In genomic region chr5:177500685-177501522, GRCh38 we compare ENCODE assay signal across 8 cellular contexts. TPM values are rescaled to one million over a fixed set of nuclear protein-coding genes. Genes with fewer than 3 reads are reported as not detected.
DNase-seq lines count a peak whose midpoint lies in the region; ATAC-seq, FAIRE-seq and TF ChIP-seq lines count a peak whose summit lies in the region.

No MANE protein-coding gene starts in this region.

- no peak overlapping the region for H3K9ac ChIP-seq in GM12878 (ENCODE audit: control insufficient read depth, insufficient read depth, low read length)

- TF ChIP-seq POLR2A in A549 (IDR thresholded peaks at IDR 0.05; ENCODE audit: low read length) (no peak), GM12878 (IDR thresholded peaks at IDR 0.05; ENCODE audit: low read depth, low read length) (peak; percentile 50; the same call in 1 of the 2 replicates)

- H3K27ac ChIP-seq in A549 (0 out of 6 replicates have a peak overlapping the region, but pooled peaks of 1 of the 2 experiments have one; percentile 29), GM12878 (ENCODE audit: control insufficient read depth, insufficient read depth) (peak overlapping the region; percentile 81)

- RAD21 ChIA-PET in GM12878 (lab: Charles Lee; ENCODE audit: unreplicated experiment), result interaction anchor here (0.7 to 4.5 kb wide), 16 partner anchors 8 to 191 kb away, joined by 3 to 40 read pairs (median 4); partner anchors contain the start of genes DOK3, FAM193B and GRK6

- POLR2A ChIA-PET in A549 (lab: Yijun Ruan, JAX), result no interaction called here
- POLR2A ChIA-PET in GM12878 (lab: Charles Lee), result interaction anchor here (0.6 to 1.9 kb wide), 12 partner anchors 9 to 191 kb away, joined by 3 to 12 read pairs (median 4); partner anchors contain the start of gene DOK3

- H3K36me3 ChIP-seq in GM12878 (ENCODE audit: control insufficient read depth in 2 of 2, insufficient read depth in 2 of 2, low read length in 1 of 2), result peaks cover 7 to 19% of the 10 kb centered on the region in 2 experiments; a peak in 2 of 4 replicates

- in situ Hi-C loops in GM12878 (cut with MboI), result no loop called here

- H4K20me1 ChIP-seq in GM12878 (ENCODE audit: control insufficient read depth, insufficient read depth), result no peaks in the 10 kb centered on the region

- CTCF ChIA-PET in A549 (lab: Yijun Ruan, JAX), result interaction anchor here (0.7 to 18.1 kb wide), 47 partner anchors 9 to 364 kb away, joined by 3 to 354 read pairs (median 5); partner anchors contain the start of genes DDX41, DOK3, GRK6 and PFN3
- CTCF ChIA-PET in GM12878 (lab: Yijun Ruan, JAX), result interaction anchor here (0.6 to 4.6 kb wide), 36 partner anchors 8 to 360 kb away, joined by 3 to 72 read pairs (median 5); partner anchors contain the start of genes B4GALT7, DDX41, DOK3 and F12

- SMC1A ChIA-PET in GM12878 (lab: Charles Lee; ENCODE audit: uncharacterized antibody, unreplicated experiment), result interaction anchor here (0.6 to 3.3 kb wide), 15 partner anchors 22 to 566 kb away, joined by 3 to 23 read pairs (median 5); no protein-coding TSS in a partner anchor

- H2AFZ ChIP-seq in GM12878 (ENCODE audit: control insufficient read depth, low read depth, low read length), result no peak overlapping the region

- peak; percentile 48 to 70 for ATAC-seq in A549
- ATAC-seq in GM12878, result peak; percentile 61
- ATAC-seq in GM19328 (IDR thresholded peaks at IDR 0.05; ENCODE audit: unreplicated experiment), result no peak

- H3K9me3 ChIP-seq in A549 (no peaks in the 10 kb centered on the region), GM12878 (replicated peaks; ENCODE audit: control insufficient read depth, insufficient read depth, low read length) (no peaks in the 10 kb centered on the region)

- FAIRE-seq in A549 (lab: Jason Lieb, UNC) (no peak), GM12878 (lab: Jason Lieb, UNC) (peak; percentile 87)

- TF ChIP-seq CTCF in A549 (IDR thresholded peaks at IDR 0.05) (peak; percentile 93), GM12878 (IDR thresholded peaks at IDR 0.05 in 2 of 3, conservative IDR thresholded peaks at IDR 0.05 in 1 of 3; ENCODE audit: control insufficient read depth in 2 of 3, extremely low read depth in 1 of 3, insufficient read depth in 1 of 3, low read depth in 3 of 3, low read length in 3 of 3) (peak; percentile 92 to 95 (median 93))

- no peak overlapping the region for H3K4me3 ChIP-seq in A549
- H3K4me3 ChIP-seq in GM12878, result no peak overlapping the region

- 24% methylated on average over 10 of the region's 10 CpGs for WGBS in A549 (ENCODE audit: missing lambda C conversion rate)
- 12% methylated on average over 10 of the region's 10 CpGs for WGBS in GM12878 (ENCODE audit: insufficient coverage, insufficient replicate concordance, low lambda C conversion rate, missing lambda C conversion rate)

- H3K27me3 ChIP-seq in GM12878 (replicated peaks in 1 of 2; ENCODE audit: control insufficient read depth in 2 of 2, insufficient read depth in 2 of 2, low read length in 1 of 2), result no peaks in the 10 kb centered on the region; a peak in 1 of 4 replicates

- BruUV-seq in GM12878 (replicated peaks; lab: Mats Ljungman, UMichigan), result no TSS peak

- DNase-seq in A549 (ENCODE audit: low read depth in 1 of 2, low spot score in 1 of 2) (peak; percentile 83 to 88), GM19238 (ENCODE audit: insufficient read length, low spot score) (peak; percentile 80), NCI-H2081 (lab: John Stamatoyannopoulos, UW) (peak; percentile 79 to 84), UCSD-AML1 (lab: John Stamatoyannopoulos, UW; ENCODE audit: unreplicated experiment) (peak; percentile 84), GM12878 (ENCODE audit: low read depth, low spot score) (no peak), iPS-NIHi7 (ENCODE audit: extremely low spot score) (peak; percentile 88)
- DNase-seq in stimulated activated CD4-positive, alpha-beta T cell treated with anti-CD3 and anti-CD28 coated beads, Interleukin-12 subunit alpha, Interleukin-12 subunit beta, amount 100 ng/mL, for 24 hours (ENCODE audit: low read depth in 2 of 2), result peak; percentile 59 to 88

- peaks cover 16% of the 10 kb centered on the region for H3K4me1 ChIP-seq in A549
- peaks cover 36% of the 10 kb centered on the region for H3K4me1 ChIP-seq in GM12878 (ENCODE audit: control insufficient read depth, insufficient read depth, low read length)

- H3K79me2 ChIP-seq in GM12878 (ENCODE audit: control insufficient read depth, insufficient read depth, low read length), result peaks cover 3% of the 10 kb centered on the region

- H3K4me2 ChIP-seq in A549, result no peak overlapping the region
- H3K4me2 ChIP-seq in GM12878 (ENCODE audit: control insufficient read depth, insufficient read depth), result peak overlapping the region; percentile 81; the same call in 1 of the 2 replicates

- intact Hi-C loops in GM12878 (cut with micrococcal nuclease; ENCODE audit: unreplicated experiment), result loop anchor here (1.0 to 10.0 kb wide), 4 partner anchors 44 to 386 kb away; partner anchors contain the start of gene MXD3

- TF ChIP-seq RAD21 in A549 (conservative IDR thresholded peaks at IDR 0.05 in 1 of 2, IDR thresholded peaks at IDR 0.05 in 1 of 2), result peak; percentile 84 to 86
- TF ChIP-seq RAD21 in GM12878 (IDR thresholded peaks at IDR 0.05; ENCODE audit: insufficient read depth, low read depth, low read length), result peak; percentile 76

- TF ChIP-seq EP300 in A549 (IDR thresholded peaks at IDR 0.05) (no peak), GM12878 (IDR thresholded peaks at IDR 0.05; ENCODE audit: borderline replicate concordance in 1 of 2, control insufficient read depth in 1 of 2, low read depth in 2 of 2, low read length in 2 of 2) (no peak)

RNA-seq across cellular contexts. Expression of gene PDLIM7, which starts 3.5 kb away (rescaled TPM):
- polyA plus RNA-seq in A549 (2011; rRNA removed), result 26.1 and 30.7 TPM in 2 replicates
- 91.5 and 139 TPM in 2 replicates for polyA plus RNA-seq in A549 (2012; cell fraction: cytosol; rRNA removed)
- polyA plus RNA-seq in A549 (2012; cell fraction: nucleus; rRNA removed), result 252 and 329 TPM in 2 replicates
- polyA plus RNA-seq in A549 (2017; fragmentation: RNase III; extraction: RNeasy Plus Mini Kit Qiagen cat#74134 plus additional on column Dnase treatment), result 120 to 141 TPM (median 124 TPM) in 3 replicates
- 22.0 and 27.9 TPM in 2 replicates for polyA minus RNA-seq in A549 (2011; rRNA and poly(A)+ RNA removed)
- total RNA-seq in GM12878 (2013; cell fraction: nucleolus; rRNA removed), result 37.7 and 45.6 TPM in 2 replicates
- 15.5 and 18.2 TPM in 2 replicates for total RNA-seq in GM12878 (2014; rRNA removed)
- 6.2 and 7.6 TPM in 2 replicates for total RNA-seq in GM12878 (2014; rRNA removed; fragmentation: Illumina TruSeq; extraction: Trizol)
- 30.3 and 36.6 TPM in 2 replicates for total RNA-seq in GM12878 (2021)
- polyA plus RNA-seq in GM12878 (2011; ENCODE audit: low read depth), result 8.6 TPM
- 10.2 and 23.1 TPM in 2 replicates for polyA plus RNA-seq in GM12878 (2011; rRNA removed)
- 30.5 and 48.8 TPM in 2 replicates for polyA plus RNA-seq in GM12878 (2011; cell fraction: cytosol; rRNA removed)
- polyA plus RNA-seq in GM12878 (2011; cell fraction: nucleus; rRNA removed), result 173 and 211 TPM in 2 replicates
- polyA plus RNA-seq in GM12878 (2012), result 21.0 and 23.7 TPM in 2 replicates
- polyA plus RNA-seq in GM12878 (2014; fragmentation: Illumina TruSeq; extraction: Trizol), result 1.1 and 5.1 TPM in 2 replicates
- 1 to 10 TPM in 1 of 2 experiments, under 1 TPM in 1; 0.82 to 2.3 TPM for polyA plus RNA-seq in GM12878 (2014; fragmentation: Nextera tagmentation; extraction: Ambion mirVana)
- polyA plus RNA-seq in GM12878 (2014; rRNA removed), result 33.3 and 47.9 TPM in 2 replicates
- 10 to 100 TPM; 35.3 to 35.8 TPM for polyA plus RNA-seq in GM12878 (2016; fragmentation: Nextera tagmentation; extraction: Ambion mirVana)
- 15.1 and 21.8 TPM in 2 replicates for polyA minus RNA-seq in GM12878 (2011; rRNA and poly(A)+ RNA removed)
- polyA minus RNA-seq in GM12878 (2011; cell fraction: cytosol; rRNA and poly(A)+ RNA removed), result 16.8 and 19.9 TPM in 2 replicates
- 27.6 and 54.2 TPM in 2 replicates for polyA minus RNA-seq in GM12878 (2011; cell fraction: nucleus; rRNA and poly(A)+ RNA removed)

RNA-seq across cellular contexts. Expression of gene DOK3, which starts 8.7 kb away (rescaled TPM):
- polyA plus RNA-seq in A549 (2011; rRNA removed) (1.3 and 1.8 TPM in 2 replicates), A549 (2017; fragmentation: RNase III; extraction: RNeasy Plus Mini Kit Qiagen cat#74134 plus additional on column Dnase treatment) (7.1 to 9.1 TPM (median 7.4 TPM) in 3 replicates), GM12878 (2011; rRNA removed) (26.3 and 51.5 TPM in 2 replicates), GM12878 (2014; fragmentation: Illumina TruSeq; extraction: Trizol) (42.7 and 47.0 TPM in 2 replicates), GM12878 (2014; fragmentation: Nextera tagmentation; extraction: Ambion mirVana) (1 to 10 TPM; 6.6 to 8.0 TPM), GM12878 (2014; rRNA removed) (89.0 and 112 TPM in 2 replicates), GM12878 (2016; fragmentation: Nextera tagmentation; extraction: Ambion mirVana) (10 to 100 TPM; 53.7 to 68.5 TPM)
- 2.9 and 4.2 TPM in 2 replicates for polyA plus RNA-seq in A549 (2012; cell fraction: cytosol; rRNA removed)
- polyA plus RNA-seq in A549 (2012; cell fraction: nucleus; rRNA removed), result 26.3 and 29.7 TPM in 2 replicates
- 0.54 and 2.0 TPM in 2 replicates for polyA minus RNA-seq in A549 (2011; rRNA and poly(A)+ RNA removed)
- total RNA-seq in GM12878 (2013; cell fraction: nucleolus; rRNA removed), result 146 and 175 TPM in 2 replicates
- total RNA-seq in GM12878 (2014; rRNA removed) (48.8 and 52.6 TPM in 2 replicates), GM12878 (2014; rRNA removed; fragmentation: Illumina TruSeq; extraction: Trizol) (16.4 and 17.7 TPM in 2 replicates), GM12878 (2021) (95.3 and 107 TPM in 2 replicates)
- 36.3 TPM for polyA plus RNA-seq in GM12878 (2011; ENCODE audit: low read depth)
- 68.7 and 85.6 TPM in 2 replicates for polyA plus RNA-seq in GM12878 (2011; cell fraction: cytosol; rRNA removed)
- polyA plus RNA-seq in GM12878 (2011; cell fraction: nucleus; rRNA removed), result 247 and 263 TPM in 2 replicates
- 84.1 and 86.7 TPM in 2 replicates for polyA plus RNA-seq in GM12878 (2012)
- polyA minus RNA-seq in GM12878 (2011; rRNA and poly(A)+ RNA removed), result 19.3 and 39.3 TPM in 2 replicates
- polyA minus RNA-seq in GM12878 (2011; cell fraction: cytosol; rRNA and poly(A)+ RNA removed), result 25.3 and 28.3 TPM in 2 replicates
- 35.3 and 49.6 TPM in 2 replicates for polyA minus RNA-seq in GM12878 (2011; cell fraction: nucleus; rRNA and poly(A)+ RNA removed)

RNA-seq across cellular contexts. Expression of gene DDX41, which starts 15.9 kb away (rescaled TPM):
- 87.7 and 90.7 TPM in 2 replicates for polyA plus RNA-seq in A549 (2011; rRNA removed)
- polyA plus RNA-seq in A549 (2012; cell fraction: cytosol; rRNA removed), result 180 and 211 TPM in 2 replicates
- 290 and 366 TPM in 2 replicates for polyA plus RNA-seq in A549 (2012; cell fraction: nucleus; rRNA removed)
- polyA plus RNA-seq in A549 (2017; fragmentation: RNase III; extraction: RNeasy Plus Mini Kit Qiagen cat#74134 plus additional on column Dnase treatment), result 121 to 177 TPM (median 172 TPM) in 3 replicates
- polyA minus RNA-seq in A549 (2011; rRNA and poly(A)+ RNA removed), result 65.9 and 74.8 TPM in 2 replicates
- 139 and 149 TPM in 2 replicates for total RNA-seq in GM12878 (2013; cell fraction: nucleolus; rRNA removed)
- 184 and 215 TPM in 2 replicates for total RNA-seq in GM12878 (2014; rRNA removed)
- total RNA-seq in GM12878 (2014; rRNA removed; fragmentation: Illumina TruSeq; extraction: Trizol), result 56.3 and 59.3 TPM in 2 replicates
- total RNA-seq in GM12878 (2021), result 136 and 149 TPM in 2 replicates
- polyA plus RNA-seq in GM12878 (2011; ENCODE audit: low read depth), result 86.4 TPM
- polyA plus RNA-seq in GM12878 (2011; rRNA removed), result 83.0 and 114 TPM in 2 replicates
- polyA plus RNA-seq in GM12878 (2011; cell fraction: cytosol; rRNA removed), result 164 and 232 TPM in 2 replicates
- 533 and 587 TPM in 2 replicates for polyA plus RNA-seq in GM12878 (2011; cell fraction: nucleus; rRNA removed)
- 160 and 166 TPM in 2 replicates for polyA plus RNA-seq in GM12878 (2012)
- 36.1 and 59.5 TPM in 2 replicates for polyA plus RNA-seq in GM12878 (2014; fragmentation: Illumina TruSeq; extraction: Trizol)
- 10 to 100 TPM; 32.7 to 67.6 TPM for polyA plus RNA-seq in GM12878 (2014; fragmentation: Nextera tagmentation; extraction: Ambion mirVana)
- 176 and 216 TPM in 2 replicates for polyA plus RNA-seq in GM12878 (2014; rRNA removed)
- 100 to 1,000 TPM in 1 of 2 experiments, 10 to 100 TPM in 1; 85.9 to 101 TPM for polyA plus RNA-seq in GM12878 (2016; fragmentation: Nextera tagmentation; extraction: Ambion mirVana)
- 125 and 201 TPM in 2 replicates for polyA minus RNA-seq in GM12878 (2011; rRNA and poly(A)+ RNA removed)
- polyA minus RNA-seq in GM12878 (2011; cell fraction: cytosol; rRNA and poly(A)+ RNA removed), result 40.6 and 85.2 TPM in 2 replicates
- 141 and 184 TPM in 2 replicates for polyA minus RNA-seq in GM12878 (2011; cell fraction: nucleus; rRNA and poly(A)+ RNA removed)

RNA-seq across cellular contexts. Expression of gene DBN1, which starts 27.5 kb away (rescaled TPM):
- polyA plus RNA-seq in A549 (2011; rRNA removed), result 32.6 and 47.7 TPM in 2 replicates
- 33.1 and 34.4 TPM in 2 replicates for polyA plus RNA-seq in A549 (2012; cell fraction: cytosol; rRNA removed)
- 374 and 488 TPM in 2 replicates for polyA plus RNA-seq in A549 (2012; cell fraction: nucleus; rRNA removed)
- 92.4 to 118 TPM (median 107 TPM) in 3 replicates for polyA plus RNA-seq in A549 (2017; fragmentation: RNase III; extraction: RNeasy Plus Mini Kit Qiagen cat#74134 plus additional on column Dnase treatment)
- polyA minus RNA-seq in A549 (2011; rRNA and poly(A)+ RNA removed), result 50.2 and 52.4 TPM in 2 replicates
- 33.1 and 35.4 TPM in 2 replicates for total RNA-seq in GM12878 (2013; cell fraction: nucleolus; rRNA removed)
- 36.0 and 42.0 TPM in 2 replicates for total RNA-seq in GM12878 (2014; rRNA removed)
- 16.8 and 19.2 TPM in 2 replicates for total RNA-seq in GM12878 (2014; rRNA removed; fragmentation: Illumina TruSeq; extraction: Trizol)
- total RNA-seq in GM12878 (2021), result 75.4 and 81.0 TPM in 2 replicates
- polyA plus RNA-seq in GM12878 (2011; ENCODE audit: low read depth), result 8.1 TPM
- 10.0 and 14.1 TPM in 2 replicates for polyA plus RNA-seq in GM12878 (2011; rRNA removed)
- 12.3 and 18.9 TPM in 2 replicates for polyA plus RNA-seq in GM12878 (2011; cell fraction: cytosol; rRNA removed)
- polyA plus RNA-seq in GM12878 (2011; cell fraction: nucleus; rRNA removed), result 53.4 and 220 TPM in 2 replicates
- polyA plus RNA-seq in GM12878 (2012), result 13.9 and 24.5 TPM in 2 replicates
- polyA plus RNA-seq in GM12878 (2014; fragmentation: Illumina TruSeq; extraction: Trizol), result 3.2 and 15.9 TPM in 2 replicates
- polyA plus RNA-seq in GM12878 (2014; fragmentation: Nextera tagmentation; extraction: Ambion mirVana), result under 1 TPM; 0.18 to 0.62 TPM
- polyA plus RNA-seq in GM12878 (2014; rRNA removed), result 49.0 and 58.5 TPM in 2 replicates
- 10 to 100 TPM; 36.5 to 38.0 TPM for polyA plus RNA-seq in GM12878 (2016; fragmentation: Nextera tagmentation; extraction: Ambion mirVana)
- polyA minus RNA-seq in GM12878 (2011; rRNA and poly(A)+ RNA removed), result 12.5 and 16.2 TPM in 2 replicates
- 13.1 and 13.9 TPM in 2 replicates for polyA minus RNA-seq in GM12878 (2011; cell fraction: cytosol; rRNA and poly(A)+ RNA removed)
- 11.1 and 35.8 TPM in 2 replicates for polyA minus RNA-seq in GM12878 (2011; cell fraction: nucleus; rRNA and poly(A)+ RNA removed)

RNA-seq across cellular contexts. Expression of gene FAM193B, which starts 53.5 kb away (rescaled TPM):
- polyA plus RNA-seq in A549 (2011; rRNA removed) (19.4 and 23.0 TPM in 2 replicates), A549 (2017; fragmentation: RNase III; extraction: RNeasy Plus Mini Kit Qiagen cat#74134 plus additional on column Dnase treatment) (24.9 to 31.9 TPM (median 28.9 TPM) in 3 replicates), GM12878 (2011; rRNA removed) (26.7 and 37.8 TPM in 2 replicates), GM12878 (2014; fragmentation: Illumina TruSeq; extraction: Trizol) (10.7 and 27.6 TPM in 2 replicates), GM12878 (2014; fragmentation: Nextera tagmentation; extraction: Ambion mirVana) (10 to 100 TPM in 1 of 2 experiments, 1 to 10 TPM in 1; 3.3 to 11.1 TPM), GM12878 (2014; rRNA removed) (44.1 and 51.8 TPM in 2 replicates), GM12878 (2016; fragmentation: Nextera tagmentation; extraction: Ambion mirVana) (10 to 100 TPM in 1 of 2 experiments, 1 to 10 TPM in 1; 9.0 to 14.5 TPM)
- polyA plus RNA-seq in A549 (2012; cell fraction: cytosol; rRNA removed), result 29.5 and 29.6 TPM in 2 replicates
- 184 and 207 TPM in 2 replicates for polyA plus RNA-seq in A549 (2012; cell fraction: nucleus; rRNA removed)
- 10.5 and 18.4 TPM in 2 replicates for polyA minus RNA-seq in A549 (2011; rRNA and poly(A)+ RNA removed)
- total RNA-seq in GM12878 (2013; cell fraction: nucleolus; rRNA removed), result 77.1 and 93.7 TPM in 2 replicates
- total RNA-seq in GM12878 (2014; rRNA removed) (29.3 and 32.4 TPM in 2 replicates), GM12878 (2014; rRNA removed; fragmentation: Illumina TruSeq; extraction: Trizol) (22.6 and 26.2 TPM in 2 replicates), GM12878 (2021) (34.3 and 47.0 TPM in 2 replicates)
- polyA plus RNA-seq in GM12878 (2011; ENCODE audit: low read depth), result 40.4 TPM
- 33.1 and 39.8 TPM in 2 replicates for polyA plus RNA-seq in GM12878 (2011; cell fraction: cytosol; rRNA removed)
- polyA plus RNA-seq in GM12878 (2011; cell fraction: nucleus; rRNA removed), result 225 and 240 TPM in 2 replicates
- polyA plus RNA-seq in GM12878 (2012), result 50.5 and 58.2 TPM in 2 replicates
- polyA minus RNA-seq in GM12878 (2011; rRNA and poly(A)+ RNA removed), result 11.3 and 19.0 TPM in 2 replicates
- polyA minus RNA-seq in GM12878 (2011; cell fraction: cytosol; rRNA and poly(A)+ RNA removed), result 10.3 and 14.2 TPM in 2 replicates
- 25.0 and 38.2 TPM in 2 replicates for polyA minus RNA-seq in GM12878 (2011; cell fraction: nucleus; rRNA and poly(A)+ RNA removed)

Comparison
In these comparisons a context has a peak if more than half of its experiments do, and no peak if none do; other contexts are left out.
1. Of the 24 proteins assayed by ChIP-seq in both GM12878 and A549: peak only in GM12878: CHD2, POLR2A and POLR2AphosphoS2; only in A549: none; in both: CTCF, RAD21 and SMC3; in neither: 17; mixed calls (peak in some experiments, not most) for 1.